Comparison of ENCODE assay signal across 8 cellular contexts in the genomic region with DNA sequence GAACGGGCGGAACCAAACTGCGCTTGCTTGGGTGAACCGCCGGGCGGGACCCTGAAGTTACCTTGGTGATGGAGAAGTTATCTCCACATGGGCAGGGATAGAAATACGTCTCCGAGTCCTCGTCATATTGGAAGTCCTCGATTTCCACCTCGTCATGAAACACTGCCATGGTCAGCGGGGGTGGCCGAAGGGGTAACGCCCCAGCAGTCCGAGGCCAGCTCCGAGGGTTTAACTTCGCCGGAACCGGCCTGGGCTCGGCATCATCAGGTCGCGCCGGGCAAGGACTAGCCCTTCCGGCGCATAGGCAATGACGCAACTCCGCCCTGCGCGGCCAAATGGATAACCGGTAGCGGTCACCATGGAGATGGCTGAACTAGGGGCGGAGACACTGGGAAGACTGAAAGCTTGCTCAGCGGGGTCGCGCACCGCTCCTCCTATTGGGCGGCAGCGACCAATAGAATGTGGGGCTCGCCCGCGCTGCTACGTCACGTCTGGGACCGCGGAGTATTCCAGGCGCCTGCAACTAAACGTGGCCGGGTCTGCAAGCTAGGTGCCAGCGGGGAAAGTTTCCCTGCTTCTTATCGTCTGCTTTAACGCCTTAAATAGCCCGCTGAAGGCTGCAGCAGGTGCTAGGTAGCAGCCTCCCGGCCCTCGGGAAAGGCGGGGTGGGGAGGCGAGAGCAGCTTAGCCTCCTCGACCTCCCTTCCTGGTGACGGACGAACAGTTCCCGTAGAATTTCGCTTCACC. TPM values are rescaled to one million over a fixed set of nuclear protein-coding genes. Genes with fewer than 3 reads are reported as not detected.
A peak's percentile ranks its signal among the peaks of the same experiment; 100 is the strongest.
DNase-seq lines count a peak whose midpoint lies in the region; ATAC-seq, FAIRE-seq and TF ChIP-seq lines count a peak whose summit lies in the region.

A gene (minus strand): TSS at position 236 of the 747 bp plus-strand sequence. CDS start 67 bp downstream, at position 169.
A gene with protein sequence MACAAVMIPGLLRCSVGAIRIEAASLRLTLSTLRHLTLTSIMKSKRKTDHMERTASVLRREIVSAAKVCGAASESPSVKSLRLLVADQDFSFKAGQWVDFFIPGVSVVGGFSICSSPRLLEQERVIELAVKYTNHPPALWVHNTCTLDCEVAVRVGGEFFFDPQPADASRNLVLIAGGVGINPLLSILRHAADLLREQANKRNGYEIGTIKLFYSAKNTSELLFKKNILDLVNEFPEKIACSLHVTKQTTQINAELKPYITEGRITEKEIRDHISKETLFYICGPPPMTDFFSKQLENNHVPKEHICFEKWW (plus strand): TSS at position 505 of the 747 bp plus-strand sequence. CDS start 5,741 bp downstream, outside the sequence.

- H3K4me2 ChIP-seq in smooth muscle cell: peak within 1 kb of the TSS; percentile 96

- ATAC-seq in GM18907 (IDR thresholded peaks at IDR 0.05; ENCODE audit: unreplicated experiment): peak; percentile 99
- ATAC-seq in HG03159 (IDR thresholded peaks at IDR 0.05; ENCODE audit: unreplicated experiment): peak; percentile 97

- H3K4me1 ChIP-seq in smooth muscle cell (ENCODE audit: low read depth): peaks cover 6% of the 10 kb centered on the region

- POLR2A ChIA-PET in AG04450 (lab: Yijun Ruan, JAX): interaction anchor here (0.6 kb wide), 1 partner anchor 468 kb away, joined by 6 read pairs; no protein-coding TSS in a partner anchor

- H3K4me3 ChIP-seq in AG04450 (ENCODE audit: low read depth, low read length) (peak within 1 kb of the TSS; percentile 92), WI38 (ENCODE audit: low read depth, low read length) (peak within 1 kb of the TSS; percentile 82), bronchial epithelial cell (ENCODE audit: low read depth, low read length) (peak within 1 kb of the TSS; percentile 93), smooth muscle cell (peak within 1 kb of the TSS; percentile 71)

- H3K27me3 ChIP-seq in AG04450 (ENCODE audit: control insufficient read depth, insufficient read depth, low read length) (no peaks in the 10 kb centered on the region), bronchial epithelial cell (ENCODE audit: control insufficient read depth, insufficient read depth, low read length) (no peaks in the 10 kb centered on the region), smooth muscle cell (ENCODE audit: low read depth) (no peaks in the 10 kb centered on the region)

- H3K9ac ChIP-seq in smooth muscle cell (ENCODE audit: low read depth): peak within 1 kb of the TSS; percentile 96

- no peaks in the 10 kb centered on the region for H3K36me3 ChIP-seq in bronchial epithelial cell (ENCODE audit: control insufficient read depth, insufficient read depth, low read length)
- peaks cover 9% of the 10 kb centered on the region for H3K36me3 ChIP-seq in smooth muscle cell (ENCODE audit: low read depth)

- DNase-seq in AG04450 (ENCODE audit: low read depth, low spot score) (peak; percentile 99), NCI-H2227 treated with DMSO at 0.1 percent for 48 hours (lab: John Stamatoyannopoulos, UW) (peak; percentile 95), bronchial epithelial cell (ENCODE audit: low read depth) (peak; percentile 98), iPS-NIHi7 (ENCODE audit: extremely low spot score) (peak; percentile 99), smooth muscle cell (lab: John Stamatoyannopoulos, UW; ENCODE audit: unreplicated experiment) (peak; percentile 95)

- 0 out of 2 replicates have a peak, but pooled peaks have one; percentile 7 for TF ChIP-seq CTCF in AG04450 (IDR thresholded peaks at IDR 0.05; ENCODE audit: low read depth, low read length)
- no peak for TF ChIP-seq CTCF in WI38 (IDR thresholded peaks at IDR 0.05; ENCODE audit: low read depth, low read length)
- no peak for TF ChIP-seq CTCF in bronchial epithelial cell (IDR thresholded peaks at IDR 0.05; ENCODE audit: insufficient read depth, low read length, severe bottlenecking)
- no peak for TF ChIP-seq CTCF in smooth muscle cell (IDR thresholded peaks at IDR 0.05; ENCODE audit: borderline replicate concordance, insufficient read depth, poor library complexity, severe bottlenecking)

- CTCF ChIA-PET in AG04450 (lab: Charles Lee): interaction anchor here (0.6 to 5.7 kb wide), 4 partner anchors 286 to 1072 kb away, joined by 3 to 80 read pairs (median 11); no protein-coding TSS in a partner anchor

- no peaks in the 10 kb centered on the region for H3K9me3 ChIP-seq in AG04450 (ENCODE audit: control insufficient read depth, insufficient read depth, low read length)
- H3K9me3 ChIP-seq in smooth muscle cell (replicated peaks; ENCODE audit: low read depth): no peaks in the 10 kb centered on the region

- under 1% methylated on average over 61 of the region's 61 CpGs for WGBS in smooth muscle cell (ENCODE audit: low lambda C conversion rate)

- peaks cover 56% of the 10 kb centered on the region for H3K79me2 ChIP-seq in smooth muscle cell (ENCODE audit: low read depth)

- peak within 1 kb of the TSS; percentile 74 for H2AFZ ChIP-seq in smooth muscle cell (ENCODE audit: low read depth)

- no peak for FAIRE-seq in bronchial epithelial cell (lab: Jason Lieb, UNC)

- H3K27ac ChIP-seq in AG04450 (ENCODE audit: low read depth, low read length) (peak within 1 kb of the TSS; percentile 83), smooth muscle cell (ENCODE audit: low read depth) (peak within 1 kb of the TSS; percentile 86)

- no peaks in the 10 kb centered on the region for H3F3A ChIP-seq in smooth muscle cell (ENCODE audit: low read depth)

- H4K20me1 ChIP-seq in smooth muscle cell (ENCODE audit: low read depth): peaks cover 7% of the 10 kb centered on the region

RNA-seq across cellular contexts. Expression of the first gene that starts in this region (rescaled TPM):
- polyA plus RNA-seq in AG04450 (2011; rRNA removed): 27.7 and 31.4 TPM in 2 replicates
- polyA minus RNA-seq in AG04450 (2011; rRNA and poly(A)+ RNA removed): 12.7 and 15.9 TPM in 2 replicates
- total RNA-seq in bronchial epithelial cell: 15.0 and 20.6 TPM in 2 replicates
- total RNA-seq in smooth muscle cell: 42.9 and 44.7 TPM in 2 replicates
- 69.5 and 78.8 TPM in 2 replicates for polyA plus RNA-seq in smooth muscle cell

RNA-seq across cellular contexts. Expression of the second gene that starts in this region (rescaled TPM):
- polyA plus RNA-seq in AG04450 (2011; rRNA removed) (7.9 and 9.0 TPM in 2 replicates), smooth muscle cell (9.2 and 12.4 TPM in 2 replicates)
- 8.2 and 11.1 TPM in 2 replicates for polyA minus RNA-seq in AG04450 (2011; rRNA and poly(A)+ RNA removed)
- total RNA-seq in bronchial epithelial cell (17.6 and 18.6 TPM in 2 replicates), smooth muscle cell (13.3 and 15.7 TPM in 2 replicates)

Comparison
In these comparisons a context has a peak if more than half of its experiments do, and no peak if none do; other contexts are left out.
1. Peak in every context shown above with its lines: DNase-seq, ATAC-seq, H3K4me3 ChIP-seq and H3K27ac ChIP-seq.